Comparison of ENCODE assay signal across 8 cellular contexts in genomic region chr22:31084811-31085492, GRCh38. TPM values are rescaled to one million over a fixed set of nuclear protein-coding genes. Genes with fewer than 3 reads are reported as not detected.
DNase-seq lines count a peak whose midpoint lies in the region; ATAC-seq, FAIRE-seq and TF ChIP-seq lines count a peak whose summit lies in the region.

No MANE protein-coding gene starts in this region.

- H2AFZ ChIP-seq in astrocyte (ENCODE audit: low read depth, low read length) = peak overlapping the region; percentile 74

- H3K4me3 ChIP-seq in astrocyte (ENCODE audit: insufficient read depth, low read depth, low read length) (peak overlapping the region; percentile 82), sigmoid colon (peak overlapping the region; percentile 45 to 82 (median 80))

- peak overlapping the region; percentile 96 for H3K4me2 ChIP-seq in astrocyte (ENCODE audit: low read length)

- ATAC-seq in HG03521 (IDR thresholded peaks at IDR 0.05; ENCODE audit: unreplicated experiment) = peak; percentile 58

- H3K4me1 ChIP-seq in astrocyte (ENCODE audit: insufficient read depth, low read length) (peaks cover 51% of the 10 kb centered on the region), sigmoid colon (peaks cover 0 to 86% (median 83%) of the 10 kb centered on the region in 4 donors)

- 1% methylated on average over 69 of the region's 69 CpGs for WGBS in sigmoid colon, 2 donors

- H3K27me3 ChIP-seq in astrocyte (ENCODE audit: insufficient read depth, low read length) = no peaks in the 10 kb centered on the region
- no peaks in the 10 kb centered on the region for H3K27me3 ChIP-seq in sigmoid colon

- H3K9me3 ChIP-seq in astrocyte (ENCODE audit: insufficient read depth, low read depth, low read length) (no peaks in the 10 kb centered on the region), sigmoid colon (no peaks in the 10 kb centered on the region)

- FAIRE-seq in astrocyte (lab: Jason Lieb, UNC) = no peak

- H3K36me3 ChIP-seq in astrocyte (ENCODE audit: insufficient read depth, low read length) (peaks cover 22% of the 10 kb centered on the region), sigmoid colon (peaks cover 16 to 25% (median 18%) of the 10 kb centered on the region in 4 donors)

- H4K20me1 ChIP-seq in astrocyte (ENCODE audit: insufficient read depth, low read length) = peaks cover 63% of the 10 kb centered on the region

- peak; percentile 39 for TF ChIP-seq CTCF in astrocyte (IDR thresholded peaks at IDR 0.05; ENCODE audit: insufficient read depth, low read depth, low read length)
- TF ChIP-seq CTCF in sigmoid colon (IDR thresholded peaks at IDR 0.05) = peak; percentile 83 to 94 (median 90)

- peaks cover 4% of the 10 kb centered on the region for H3K36me3 Mint-ChIP-seq in astrocyte (ENCODE audit: low read depth, unreplicated experiment)

- H3K27me3 Mint-ChIP-seq in astrocyte (ENCODE audit: low read depth, unreplicated experiment) = no peaks in the 10 kb centered on the region

- DNase-seq in AG08395 (ENCODE audit: low spot score) = peak; percentile 92
- peak; percentile 90 for DNase-seq in GM19240 (ENCODE audit: insufficient read length, low spot score)
- peak; percentile 71 for DNase-seq in T-helper 22 cell (ENCODE audit: low read depth)
- DNase-seq in astrocyte (ENCODE audit: low read depth) = peak; percentile 64
- peak in 48 of 51 donors; percentile 27 to 92 (median 76) for DNase-seq in hypothalamus (lab: John Stamatoyannopoulos, UW)
- DNase-seq in sigmoid colon = peak; percentile 96
- no peak for DNase-seq in NCI-H2081 (lab: John Stamatoyannopoulos, UW)

- peak overlapping the region; percentile 83 for H3K27ac Mint-ChIP-seq in astrocyte (ENCODE audit: unreplicated experiment)

- no peak for TF ChIP-seq EP300 in sigmoid colon (IDR thresholded peaks at IDR 0.05)

- peak overlapping the region; percentile 92 for H3K9ac ChIP-seq in astrocyte (ENCODE audit: low read length)

- peaks cover 5% of the 10 kb centered on the region for H3K9me3 Mint-ChIP-seq in astrocyte (ENCODE audit: unreplicated experiment)

- H3K79me2 ChIP-seq in astrocyte (ENCODE audit: insufficient read depth, low read length) = peaks cover 74% of the 10 kb centered on the region

- H3K4me1 Mint-ChIP-seq in astrocyte (ENCODE audit: low read depth, unreplicated experiment) = peaks cover 24% of the 10 kb centered on the region

- intact Hi-C loops in sigmoid colon (cut with DNase I) = loop anchor here (1.0 kb wide), 1 partner anchor 116 kb away; the partner anchor contains the start of gene TUG1

- peak overlapping the region; percentile 74 for H3K27ac ChIP-seq in astrocyte (ENCODE audit: low read depth, low read length)
- H3K27ac ChIP-seq in sigmoid colon = peak overlapping the region; percentile 96 to 100 (median 99)

- peak; percentile 40 to 85 for TF ChIP-seq POLR2A in sigmoid colon (IDR thresholded peaks at IDR 0.05)

- H3K4me3 Mint-ChIP-seq in astrocyte (ENCODE audit: unreplicated experiment) = peak overlapping the region; percentile 86

RNA-seq across cellular contexts. Expression of gene SMTN, which starts 3.8 kb away (rescaled TPM):
- total RNA-seq in astrocyte = 97.5 and 98.9 TPM in 2 replicates
- total RNA-seq in sigmoid colon = 1,000 to 10,000 TPM in 3 of 4 donors, 100 to 1,000 TPM in 1; 987 to 1,789 (median 1,228) TPM
- 100 to 1,000 TPM in 1 of 3 donors, 10 to 100 TPM in 2; 23.8 to 103 (median 29.4) TPM for polyA plus RNA-seq in sigmoid colon

RNA-seq across cellular contexts. Expression of gene SELENOM, which starts 22.4 kb away (rescaled TPM):
- 157 and 205 TPM in 2 replicates for total RNA-seq in astrocyte
- 1,000 to 10,000 TPM in 3 of 4 donors, 100 to 1,000 TPM in 1; 868 to 1,938 (median 1,638) TPM for total RNA-seq in sigmoid colon
- 100 to 1,000 TPM in 2 of 3 donors, 10 to 100 TPM in 1; 40.9 to 192 (median 169) TPM for polyA plus RNA-seq in sigmoid colon

RNA-seq across cellular contexts. Expression of gene INPP5J, which starts 37.8 kb away (rescaled TPM):
- total RNA-seq in astrocyte = 3.0 and 3.3 TPM in 2 replicates
- total RNA-seq in sigmoid colon = 1 to 10 TPM; 1.1 to 2.2 (median 1.8) TPM
- 10 to 100 TPM; 11.4 to 15.3 (median 12.5) TPM for polyA plus RNA-seq in sigmoid colon

RNA-seq across cellular contexts. Expression of gene PLA2G3, which starts 55.4 kb away (rescaled TPM):
- total RNA-seq in astrocyte (not detected in 2 replicates), sigmoid colon (not detected)
- 1 to 10 TPM in 1 of 3 donors, not detected in 2; 5.2 TPM for polyA plus RNA-seq in sigmoid colon

Comparison
In these comparisons a context has a peak if more than half of its experiments do, and no peak if none do; other contexts are left out.
1. DNase-seq: peak in AG08395 (single experiment), GM19240 (single experiment), T-helper 22 cell (single experiment), astrocyte (single experiment), hypothalamus (48 of 51) and sigmoid colon (single experiment); none in NCI-H2081 (0 of 2).